ENCODE assay signal across 21 cellular contexts in the genomic region with DNA sequence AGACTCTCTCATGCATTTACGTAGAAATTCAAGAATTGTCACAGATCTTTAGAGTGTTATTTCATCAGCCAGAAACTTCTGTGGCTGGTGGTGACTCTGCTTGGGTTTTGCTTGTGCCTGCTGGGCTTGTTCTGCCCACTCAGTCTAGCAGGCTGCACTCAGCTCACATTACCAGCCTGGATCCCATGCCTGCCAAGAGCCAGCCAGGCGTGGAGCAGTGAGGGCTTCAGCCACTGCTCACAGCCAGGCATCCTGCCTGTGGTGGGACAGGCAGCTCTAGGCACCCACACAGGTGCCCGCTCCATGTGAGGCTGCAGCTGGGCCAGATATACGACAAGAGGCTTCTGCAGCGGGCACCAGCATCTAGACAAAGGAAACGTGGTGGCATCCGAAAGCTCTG.
"Had no signal": no experiment of that assay in that cellular context is flagged by ENCODE, and none has a peak within 500 bp of the region (broad histone marks: within the 10 kb centered on the region; RNA-seq: fewer than 3 reads in every experiment).

No MANE protein-coding gene starts in this region.

- H3K4me3 Mint-ChIP-seq: activated CD8-positive, alpha-beta memory T cell treated with anti-CD3 and anti-CD28 coated beads, Interleukin-2, amount 10 ng/mL, durations not matched to agents 7 days and 5 days had no signal

- H3K27ac Mint-ChIP-seq: activated CD8-positive, alpha-beta memory T cell treated with anti-CD3 and anti-CD28 coated beads, Interleukin-2, amount 10 ng/mL, durations not matched to agents 7 days and 5 days had no signal

- H3K36me3 ChIP-seq: adrenal gland, colonic mucosa, esophagus squamous epithelium, right atrium auricular region, transverse colon had no signal

- H3K36me3 Mint-ChIP-seq: activated CD8-positive, alpha-beta memory T cell treated with anti-CD3 and anti-CD28 coated beads, Interleukin-2, amount 10 ng/mL, durations not matched to agents 7 days and 5 days had no signal

- ATAC-seq: activated CD8-positive, alpha-beta memory T cell treated with anti-CD3 and anti-CD28 coated beads, Interleukin-2, amount 10 ng/mL, durations not matched to agents 7 days and 5 days; stimulated activated naive CD8-positive, alpha-beta T cell treated with anti-CD3 and anti-CD28 coated beads, Interleukin-15, Interleukin-2, amounts not matched to agents 100 U/mL and 50 U/mL, for 24 hours had no signal

- DNase-seq: activated CD4-positive, alpha-beta T cell treated with anti-CD3 and anti-CD28 coated beads for 1 hour; activated CD4-positive, alpha-beta T cell treated with anti-CD3 and anti-CD28 coated beads, Interleukin-2, amount 50 U/mL, for 48 hours; activated CD8-positive, alpha-beta memory T cell treated with anti-CD3 and anti-CD28 coated beads, Interleukin-2, amount 10 ng/mL, durations not matched to agents 7 days and 5 days; activated naive CD4-positive, alpha-beta T cell treated with anti-CD3 and anti-CD28 coated beads, Interleukin-2, amount 50 U/mL, for 16 hours; activated T-cell treated with anti-CD3 and anti-CD28 coated beads, Interleukin-2, amount 50 U/mL, for 1 hour; adrenal gland; colonic mucosa; effector CD4-positive, alpha-beta T cell; esophagus squamous epithelium; foreskin fibroblast; glutamatergic neuron; hypothalamus; midbrain; SK-N-SH; small intestine; stimulated activated CD4-positive, alpha-beta T cell treated with anti-CD3 and anti-CD28 coated beads, Interleukin-4, amount 100 ng/mL, for 4 hours; stimulated activated naive CD8-positive, alpha-beta T cell treated with anti-CD3 and anti-CD28 coated beads, Interleukin-15, Interleukin-2, amounts not matched to agents 100 U/mL and 50 U/mL, for 24 hours; transverse colon had no signal

- H3K9ac ChIP-seq: SK-N-SH had no signal

- H3K27ac ChIP-seq: adrenal gland, colonic mucosa, esophagus squamous epithelium, right atrium auricular region, transverse colon, VCaP had no signal

- H3K27me3 Mint-ChIP-seq: activated CD8-positive, alpha-beta memory T cell treated with anti-CD3 and anti-CD28 coated beads, Interleukin-2, amount 10 ng/mL, durations not matched to agents 7 days and 5 days had no signal

- H3K27me3 ChIP-seq: adrenal gland, colonic mucosa, esophagus squamous epithelium, right atrium auricular region, transverse colon had no signal

- H3K4me1 ChIP-seq: adrenal gland, colonic mucosa, esophagus squamous epithelium, right atrium auricular region, transverse colon had no signal

- H3K4me3 ChIP-seq: adrenal gland, colonic mucosa, esophagus squamous epithelium, lung, right atrium auricular region, transverse colon had no signal

- H3K9me3 ChIP-seq: adrenal gland, colonic mucosa, right atrium auricular region, SK-N-SH, transverse colon had no signal

- H3K4me1 Mint-ChIP-seq: activated CD8-positive, alpha-beta memory T cell treated with anti-CD3 and anti-CD28 coated beads, Interleukin-2, amount 10 ng/mL, durations not matched to agents 7 days and 5 days had no signal
